8 cellular contexts compared by ENCODE assay signal in genomic region chr11:120182790-120183491, GRCh38. TPM values are rescaled to one million over a fixed set of nuclear protein-coding genes. Genes with fewer than 3 reads are reported as not detected.
A peak's percentile ranks its signal among the peaks of the same experiment; 100 is the strongest.
DNase-seq lines count a peak whose midpoint lies in the region; ATAC-seq, FAIRE-seq and TF ChIP-seq lines count a peak whose summit lies in the region.

No MANE protein-coding gene starts in this region.

- TF ChIP-seq RAD21 in A549 (conservative IDR thresholded peaks at IDR 0.05 in 1 of 2, IDR thresholded peaks at IDR 0.05 in 1 of 2) = peak in 1 of 2 experiments; percentile 17; a peak in 1 of 5 replicates

- no peak for TF ChIP-seq EP300 in A549 (IDR thresholded peaks at IDR 0.05)

- no peak for FAIRE-seq in A549 (lab: Jason Lieb, UNC)

- ATAC-seq in A549 = peak; percentile 53 to 89; a peak in 3 of 6 replicates
- no peak for ATAC-seq in GM18517 (IDR thresholded peaks at IDR 0.05; ENCODE audit: unreplicated experiment)
- ATAC-seq in GM19452 (IDR thresholded peaks at IDR 0.05; ENCODE audit: unreplicated experiment) = no peak

- no peaks in the 10 kb centered on the region for H3K9me3 ChIP-seq in A549

- no peak overlapping the region for H3K4me2 ChIP-seq in A549

- H3K27ac ChIP-seq in A549 = no peak overlapping the region

- POLR2A ChIA-PET in A549 (lab: Yijun Ruan, JAX) = no interaction called here
- POLR2A ChIA-PET in HEK293T (lab: Yijun Ruan, JAX) = no interaction called here

- CTCF ChIA-PET in A549 (lab: Yijun Ruan, JAX) = interaction anchor here (1.0 to 1.9 kb wide), 3 partner anchors 10 to 51 kb away, joined by 4 to 5 read pairs (median 4); no protein-coding TSS in a partner anchor
- CTCF ChIA-PET in HEK293T (lab: Yijun Ruan, JAX) = interaction anchor here (1.0 to 1.3 kb wide), 2 partner anchors 14 to 120 kb away, joined by 3 to 4 read pairs; no protein-coding TSS in a partner anchor

- TF ChIP-seq CTCF in A549 (IDR thresholded peaks at IDR 0.05) = no peak

- H3K4me3 ChIP-seq in A549 = no peak overlapping the region

- TF ChIP-seq POLR2A in A549 (IDR thresholded peaks at IDR 0.05; ENCODE audit: low read length) = no peak

- DNase-seq in A549 (ENCODE audit: low read depth in 1 of 2, low spot score in 1 of 2) (peak in 1 of 2 experiments; percentile 17), HEK293T (ENCODE audit: extremely low spot score) (peak; percentile 60), left kidney (ENCODE audit: low read depth, low spot score) (peak; percentile 64), globus pallidus (ENCODE audit: low spot score) (no peak), retina (no peak)
- DNase-seq in activated CD8-positive, alpha-beta memory T cell treated with anti-CD3 and anti-CD28 coated beads, Interleukin-2, amount 50 U/mL, for 48 hours = peak; percentile 45

- H3K4me1 ChIP-seq in A549 = no peaks in the 10 kb centered on the region

- WGBS in A549 (ENCODE audit: missing lambda C conversion rate) = 63% methylated on average over 4 of the region's 5 CpGs

TF ChIP-seq in A549, 52 proteins besides CTCF, POLR2A, EP300 and RAD21 (continues in another document):
- no peak for TF ChIP-seq BHLHE40 (IDR thresholded peaks at IDR 0.05; ENCODE audit: low read depth, low read length)
- TF ChIP-seq HOXB5 (CRISPR knock-in tag; IDR thresholded peaks at IDR 0.05) = no peak
- TF ChIP-seq, protein P1, sequence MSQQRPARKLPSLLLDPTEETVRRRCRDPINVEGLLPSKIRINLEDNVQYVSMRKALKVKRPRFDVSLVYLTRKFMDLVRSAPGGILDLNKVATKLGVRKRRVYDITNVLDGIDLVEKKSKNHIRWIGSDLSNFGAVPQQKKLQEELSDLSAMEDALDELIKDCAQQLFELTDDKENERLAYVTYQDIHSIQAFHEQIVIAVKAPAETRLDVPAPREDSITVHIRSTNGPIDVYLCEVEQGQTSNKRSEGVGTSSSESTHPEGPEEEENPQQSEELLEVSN (IDR thresholded peaks at IDR 0.05; ENCODE audit: borderline replicate concordance, low read depth) = no peak
- TF ChIP-seq HOXB13 (CRISPR knock-in tag; IDR thresholded peaks at IDR 0.05; ENCODE audit: low read depth) = no peak
- TF ChIP-seq HMGXB4 (CRISPR knock-in tag; IDR thresholded peaks at IDR 0.05; ENCODE audit: borderline replicate concordance) = no peak
- no peak for TF ChIP-seq CBX8 (IDR thresholded peaks at IDR 0.05)
- TF ChIP-seq ZC3H11A (IDR thresholded peaks at IDR 0.05) = no peak
- TF ChIP-seq CEBPB (IDR thresholded peaks at IDR 0.05) = no peak
- TF ChIP-seq, protein P2, sequence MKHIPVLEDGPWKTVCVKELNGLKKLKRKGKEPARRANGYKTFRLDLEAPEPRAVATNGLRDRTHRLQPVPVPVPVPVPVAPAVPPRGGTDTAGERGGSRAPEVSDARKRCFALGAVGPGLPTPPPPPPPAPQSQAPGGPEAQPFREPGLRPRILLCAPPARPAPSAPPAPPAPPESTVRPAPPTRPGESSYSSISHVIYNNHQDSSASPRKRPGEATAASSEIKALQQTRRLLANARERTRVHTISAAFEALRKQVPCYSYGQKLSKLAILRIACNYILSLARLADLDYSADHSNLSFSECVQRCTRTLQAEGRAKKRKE (CRISPR knock-in tag; IDR thresholded peaks at IDR 0.05; ENCODE audit: low read depth) = no peak
- no peak for TF ChIP-seq SREBF2 (IDR thresholded peaks at IDR 0.05)
- TF ChIP-seq EHMT2 (IDR thresholded peaks at IDR 0.05; ENCODE audit: low read depth) = no peak

TF ChIP-seq in HEK293T, 16 proteins besides CTCF, POLR2A, EP300 and RAD21:
- TF ChIP-seq HDGF (IDR thresholded peaks at IDR 0.05; ENCODE audit: borderline replicate concordance) (no peak), ARNT (IDR thresholded peaks at IDR 0.05) (no peak), ZNF384 (IDR thresholded peaks at IDR 0.05) (no peak), TARDBP (IDR thresholded peaks at IDR 0.05) (no peak), NFRKB (IDR thresholded peaks at IDR 0.05) (no peak), BHLHE40 (IDR thresholded peaks at IDR 0.05; ENCODE audit: borderline replicate concordance) (no peak), SUZ12 (IDR thresholded peaks at IDR 0.05) (no peak), FOXA1 (IDR thresholded peaks at IDR 0.05) (no peak), FOXM1 (IDR thresholded peaks at IDR 0.05; ENCODE audit: borderline replicate concordance) (no peak), LEF1 (IDR thresholded peaks at IDR 0.05; ENCODE audit: borderline replicate concordance) (no peak), ELF4 (IDR thresholded peaks at IDR 0.05) (no peak), CTBP1 (IDR thresholded peaks at IDR 0.05; ENCODE audit: borderline replicate concordance) (no peak), FOXK2 (IDR thresholded peaks at IDR 0.05) (no peak)
- TF ChIP-seq, protein P3, sequence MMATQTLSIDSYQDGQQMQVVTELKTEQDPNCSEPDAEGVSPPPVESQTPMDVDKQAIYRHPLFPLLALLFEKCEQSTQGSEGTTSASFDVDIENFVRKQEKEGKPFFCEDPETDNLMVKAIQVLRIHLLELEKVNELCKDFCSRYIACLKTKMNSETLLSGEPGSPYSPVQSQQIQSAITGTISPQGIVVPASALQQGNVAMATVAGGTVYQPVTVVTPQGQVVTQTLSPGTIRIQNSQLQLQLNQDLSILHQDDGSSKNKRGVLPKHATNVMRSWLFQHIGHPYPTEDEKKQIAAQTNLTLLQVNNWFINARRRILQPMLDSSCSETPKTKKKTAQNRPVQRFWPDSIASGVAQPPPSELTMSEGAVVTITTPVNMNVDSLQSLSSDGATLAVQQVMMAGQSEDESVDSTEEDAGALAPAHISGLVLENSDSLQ (IDR thresholded peaks at IDR 0.05) = no peak

RNA-seq across cellular contexts. Expression of gene OAF, which starts 27.9 kb away (rescaled TPM):
- 3.0 and 4.1 TPM in 2 replicates for polyA plus RNA-seq in A549 (2011; rRNA removed)
- 6.6 and 8.6 TPM in 2 replicates for polyA plus RNA-seq in A549 (2012; cell fraction: cytosol; rRNA removed)
- polyA plus RNA-seq in A549 (2012; cell fraction: nucleus; rRNA removed) = 8.6 and 14.9 TPM in 2 replicates
- polyA plus RNA-seq in A549 (2017; fragmentation: RNase III; extraction: RNeasy Plus Mini Kit Qiagen cat#74134 plus additional on column Dnase treatment) = 3.4 to 4.2 TPM (median 3.8 TPM) in 3 replicates
- polyA minus RNA-seq in A549 (2011; rRNA and poly(A)+ RNA removed) = 2.7 and 2.9 TPM in 2 replicates

RNA-seq across cellular contexts. Expression of gene TRIM29, which starts 45.0 kb away (rescaled TPM):
- polyA plus RNA-seq in A549 (2011; rRNA removed) (2.7 and 3.8 TPM in 2 replicates), A549 (2017; fragmentation: RNase III; extraction: RNeasy Plus Mini Kit Qiagen cat#74134 plus additional on column Dnase treatment) (2.5 to 3.6 TPM (median 3.1 TPM) in 3 replicates)
- 2.3 and 2.6 TPM in 2 replicates for polyA plus RNA-seq in A549 (2012; cell fraction: cytosol; rRNA removed)
- polyA plus RNA-seq in A549 (2012; cell fraction: nucleus; rRNA removed) = 3.2 and 4.5 TPM in 2 replicates
- polyA minus RNA-seq in A549 (2011; rRNA and poly(A)+ RNA removed) = 2.3 and 3.9 TPM in 2 replicates

RNA-seq across cellular contexts. Expression of gene POU2F3, which starts 57.0 kb away (rescaled TPM):
- polyA plus RNA-seq in A549 (2011; rRNA removed) = not detected in 2 replicates
- not detected in 2 replicates for polyA plus RNA-seq in A549 (2012; cell fraction: cytosol; rRNA removed)
- not detected in 2 replicates for polyA plus RNA-seq in A549 (2012; cell fraction: nucleus; rRNA removed)
- not detected in 3 replicates for polyA plus RNA-seq in A549 (2017; fragmentation: RNase III; extraction: RNeasy Plus Mini Kit Qiagen cat#74134 plus additional on column Dnase treatment)
- polyA minus RNA-seq in A549 (2011; rRNA and poly(A)+ RNA removed) = not detected in 2 replicates

Comparison
In these comparisons a context has a peak if more than half of its experiments do, and no peak if none do; other contexts are left out.
1. ATAC-seq: peak in A549 (2 of 2); none in GM18517 (single experiment) and GM19452 (single experiment).
2. DNase-seq: peak in HEK293T (single experiment), activated CD8-positive, alpha-beta memory T cell treated with anti-CD3 and anti-CD28 coated beads, Interleukin-2, amount 50 U/mL, for 48 hours (single experiment) and left kidney (single experiment); none in globus pallidus (single experiment) and retina (single experiment).